1 cellular context compared by ENCODE assay signal in genomic region chr17:72447251-72447640, GRCh38.
TF ChIP-seq lines count a peak whose summit lies in the region.

No MANE protein-coding gene starts in this region.

TF ChIP-seq in HepG2, 621 proteins besides CTCF, POLR2A, EP300 and RAD21 (continued from another document and continues in another):
- TF ChIP-seq ZNF280D (CRISPR knock-in tag; IDR thresholded peaks at IDR 0.05), result 0 out of 2 replicates have a peak, but pooled peaks have one; percentile 28
- peak; percentile 33; the same call in 1 of the 2 replicates for TF ChIP-seq ZNF747 (CRISPR knock-in tag; IDR thresholded peaks at IDR 0.05; ENCODE audit: borderline replicate concordance)
- TF ChIP-seq, protein P1, sequence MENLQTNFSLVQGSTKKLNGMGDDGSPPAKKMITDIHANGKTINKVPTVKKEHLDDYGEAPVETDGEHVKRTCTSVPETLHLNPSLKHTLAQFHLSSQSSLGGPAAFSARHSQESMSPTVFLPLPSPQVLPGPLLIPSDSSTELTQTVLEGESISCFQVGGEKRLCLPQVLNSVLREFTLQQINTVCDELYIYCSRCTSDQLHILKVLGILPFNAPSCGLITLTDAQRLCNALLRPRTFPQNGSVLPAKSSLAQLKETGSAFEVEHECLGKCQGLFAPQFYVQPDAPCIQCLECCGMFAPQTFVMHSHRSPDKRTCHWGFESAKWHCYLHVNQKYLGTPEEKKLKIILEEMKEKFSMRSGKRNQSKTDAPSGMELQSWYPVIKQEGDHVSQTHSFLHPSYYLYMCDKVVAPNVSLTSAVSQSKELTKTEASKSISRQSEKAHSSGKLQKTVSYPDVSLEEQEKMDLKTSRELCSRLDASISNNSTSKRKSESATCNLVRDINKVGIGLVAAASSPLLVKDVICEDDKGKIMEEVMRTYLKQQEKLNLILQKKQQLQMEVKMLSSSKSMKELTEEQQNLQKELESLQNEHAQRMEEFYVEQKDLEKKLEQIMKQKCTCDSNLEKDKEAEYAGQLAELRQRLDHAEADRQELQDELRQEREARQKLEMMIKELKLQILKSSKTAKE (CRISPR knock-in tag; IDR thresholded peaks at IDR 0.05; ENCODE audit: borderline replicate concordance), result peak; percentile 87
- TF ChIP-seq STAG1 (CRISPR knock-in tag; IDR thresholded peaks at IDR 0.05), result no peak
- TF ChIP-seq JUND (CRISPR knock-in tag; IDR thresholded peaks at IDR 0.05), result no peak
- TF ChIP-seq ZNF879 (CRISPR knock-in tag; IDR thresholded peaks at IDR 0.05), result no peak
- TF ChIP-seq ZNF773 (CRISPR knock-in tag; IDR thresholded peaks at IDR 0.05; ENCODE audit: borderline replicate concordance), result no peak
- TF ChIP-seq ZNF235 (CRISPR knock-in tag; IDR thresholded peaks at IDR 0.05; ENCODE audit: borderline replicate concordance), result no peak
- no peak for TF ChIP-seq ZNF777 (CRISPR knock-in tag; IDR thresholded peaks at IDR 0.05)
- TF ChIP-seq TCF12 (IDR thresholded peaks at IDR 0.05), result no peak
- no peak; the same call in 1 of the 2 replicates for TF ChIP-seq TCF12 (CRISPR knock-in tag; IDR thresholded peaks at IDR 0.05)
- TF ChIP-seq RFXANK (CRISPR knock-in tag; IDR thresholded peaks at IDR 0.05), result no peak
- TF ChIP-seq FOXK1 (CRISPR knock-in tag; IDR thresholded peaks at IDR 0.05; ENCODE audit: borderline replicate concordance, low read depth), result peak; percentile 63; the same call in 1 of the 2 replicates
- TF ChIP-seq SP2 (CRISPR knock-in tag; IDR thresholded peaks at IDR 0.05), result no peak
- TF ChIP-seq MAZ (IDR thresholded peaks at IDR 0.05; ENCODE audit: borderline replicate concordance, low read depth, low read length), result peak; percentile 26; the same call in 1 of the 2 replicates
- TF ChIP-seq MAZ (CRISPR knock-in tag; IDR thresholded peaks at IDR 0.05; ENCODE audit: low read depth), result no peak
- peak; percentile 9; the same call in 1 of the 2 replicates for TF ChIP-seq SALL1 (CRISPR knock-in tag; IDR thresholded peaks at IDR 0.05)
- no peak for TF ChIP-seq YEATS2 (CRISPR knock-in tag; IDR thresholded peaks at IDR 0.05; ENCODE audit: borderline replicate concordance)
- TF ChIP-seq MXD4 (CRISPR knock-in tag; IDR thresholded peaks at IDR 0.05), result peak; percentile 57
- TF ChIP-seq PHF5A (CRISPR knock-in tag; IDR thresholded peaks at IDR 0.05; ENCODE audit: low read depth, unreplicated experiment), result peak; percentile 63
- TF ChIP-seq, protein P2, sequence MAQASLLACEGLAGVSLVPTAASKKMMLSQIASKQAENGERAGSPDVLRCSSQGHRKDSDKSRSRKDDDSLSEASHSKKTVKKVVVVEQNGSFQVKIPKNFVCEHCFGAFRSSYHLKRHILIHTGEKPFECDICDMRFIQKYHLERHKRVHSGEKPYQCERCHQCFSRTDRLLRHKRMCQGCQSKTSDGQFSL (CRISPR knock-in tag; IDR thresholded peaks at IDR 0.05), result no peak
- TF ChIP-seq, protein P3, sequence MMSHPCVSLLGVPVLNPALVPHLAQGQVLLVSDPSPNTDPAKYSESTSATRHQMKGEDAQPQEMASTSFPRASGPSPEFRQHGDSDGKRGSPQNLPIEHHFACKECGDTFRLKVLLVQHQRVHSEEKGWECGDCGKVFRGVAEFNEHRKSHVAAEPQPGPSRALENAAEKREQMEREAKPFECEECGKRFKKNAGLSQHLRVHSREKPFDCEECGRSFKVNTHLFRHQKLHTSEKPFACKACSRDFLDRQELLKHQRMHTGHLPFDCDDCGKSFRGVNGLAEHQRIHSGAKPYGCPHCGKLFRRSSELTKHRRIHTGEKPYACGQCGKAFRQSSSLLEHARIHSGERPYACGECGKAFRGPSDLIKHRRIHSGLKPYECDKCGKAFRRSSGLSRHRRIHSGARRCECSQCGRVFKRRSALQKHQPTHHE (CRISPR knock-in tag; IDR thresholded peaks at IDR 0.05; ENCODE audit: borderline replicate concordance), result no peak
- TF ChIP-seq, protein P4, sequence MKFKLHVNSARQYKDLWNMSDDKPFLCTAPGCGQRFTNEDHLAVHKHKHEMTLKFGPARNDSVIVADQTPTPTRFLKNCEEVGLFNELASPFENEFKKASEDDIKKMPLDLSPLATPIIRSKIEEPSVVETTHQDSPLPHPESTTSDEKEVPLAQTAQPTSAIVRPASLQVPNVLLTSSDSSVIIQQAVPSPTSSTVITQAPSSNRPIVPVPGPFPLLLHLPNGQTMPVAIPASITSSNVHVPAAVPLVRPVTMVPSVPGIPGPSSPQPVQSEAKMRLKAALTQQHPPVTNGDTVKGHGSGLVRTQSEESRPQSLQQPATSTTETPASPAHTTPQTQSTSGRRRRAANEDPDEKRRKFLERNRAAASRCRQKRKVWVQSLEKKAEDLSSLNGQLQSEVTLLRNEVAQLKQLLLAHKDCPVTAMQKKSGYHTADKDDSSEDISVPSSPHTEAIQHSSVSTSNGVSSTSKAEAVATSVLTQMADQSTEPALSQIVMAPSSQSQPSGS (CRISPR knock-in tag; IDR thresholded peaks at IDR 0.05), result 0 out of 2 replicates have a peak, but pooled peaks have one; percentile 38
- TF ChIP-seq TFDP1 (CRISPR knock-in tag; IDR thresholded peaks at IDR 0.05; ENCODE audit: borderline replicate concordance), result no peak; the same call in 1 of the 2 replicates
- no peak for TF ChIP-seq CHD4 (IDR thresholded peaks at IDR 0.05; ENCODE audit: borderline replicate concordance, low read length)
- TF ChIP-seq, protein P5, sequence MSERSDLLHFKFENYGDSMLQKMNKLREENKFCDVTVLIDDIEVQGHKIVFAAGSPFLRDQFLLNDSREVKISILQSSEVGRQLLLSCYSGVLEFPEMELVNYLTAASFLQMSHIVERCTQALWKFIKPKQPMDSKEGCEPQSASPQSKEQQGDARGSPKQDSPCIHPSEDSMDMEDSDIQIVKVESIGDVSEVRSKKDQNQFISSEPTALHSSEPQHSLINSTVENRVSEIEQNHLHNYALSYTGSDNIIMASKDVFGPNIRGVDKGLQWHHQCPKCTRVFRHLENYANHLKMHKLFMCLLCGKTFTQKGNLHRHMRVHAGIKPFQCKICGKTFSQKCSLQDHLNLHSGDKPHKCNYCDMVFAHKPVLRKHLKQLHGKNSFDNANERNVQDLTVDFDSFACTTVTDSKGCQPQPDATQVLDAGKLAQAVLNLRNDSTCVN (CRISPR knock-in tag; IDR thresholded peaks at IDR 0.05; ENCODE audit: borderline replicate concordance), result no peak
- TF ChIP-seq REPIN1 (CRISPR knock-in tag; IDR thresholded peaks at IDR 0.05; ENCODE audit: borderline replicate concordance, low read depth), result 0 out of 2 replicates have a peak, but pooled peaks have one; percentile 35
- TF ChIP-seq ZFP36L1 (CRISPR knock-in tag; IDR thresholded peaks at IDR 0.05), result no peak; the same call in 1 of the 2 replicates
- TF ChIP-seq ZNF761 (CRISPR knock-in tag; conservative IDR thresholded peaks at IDR 0.05), result 0 out of 2 replicates have a peak, but pooled peaks have one; percentile 33
- peak; percentile 67; the same call in 1 of the 2 replicates for TF ChIP-seq IRF2 (CRISPR knock-in tag; IDR thresholded peaks at IDR 0.05)
- TF ChIP-seq POLR2G (IDR thresholded peaks at IDR 0.05; ENCODE audit: low read depth, low read length), result no peak; the same call in 1 of the 2 replicates
- TF ChIP-seq NR2F2 (IDR thresholded peaks at IDR 0.05; ENCODE audit: borderline replicate concordance, low read depth), result peak; percentile 91
- no peak for TF ChIP-seq ZNF704 (CRISPR knock-in tag; IDR thresholded peaks at IDR 0.05; ENCODE audit: borderline replicate concordance)
- TF ChIP-seq, protein P6, sequence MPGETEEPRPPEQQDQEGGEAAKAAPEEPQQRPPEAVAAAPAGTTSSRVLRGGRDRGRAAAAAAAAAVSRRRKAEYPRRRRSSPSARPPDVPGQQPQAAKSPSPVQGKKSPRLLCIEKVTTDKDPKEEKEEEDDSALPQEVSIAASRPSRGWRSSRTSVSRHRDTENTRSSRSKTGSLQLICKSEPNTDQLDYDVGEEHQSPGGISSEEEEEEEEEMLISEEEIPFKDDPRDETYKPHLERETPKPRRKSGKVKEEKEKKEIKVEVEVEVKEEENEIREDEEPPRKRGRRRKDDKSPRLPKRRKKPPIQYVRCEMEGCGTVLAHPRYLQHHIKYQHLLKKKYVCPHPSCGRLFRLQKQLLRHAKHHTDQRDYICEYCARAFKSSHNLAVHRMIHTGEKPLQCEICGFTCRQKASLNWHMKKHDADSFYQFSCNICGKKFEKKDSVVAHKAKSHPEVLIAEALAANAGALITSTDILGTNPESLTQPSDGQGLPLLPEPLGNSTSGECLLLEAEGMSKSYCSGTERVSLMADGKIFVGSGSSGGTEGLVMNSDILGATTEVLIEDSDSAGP (CRISPR knock-in tag; IDR thresholded peaks at IDR 0.05; ENCODE audit: borderline replicate concordance), result no peak
- no peak for TF ChIP-seq ZNF17 (CRISPR knock-in tag; IDR thresholded peaks at IDR 0.05)
- peak; percentile 72; the same call in 1 of the 2 replicates for TF ChIP-seq THAP11 (CRISPR knock-in tag; IDR thresholded peaks at IDR 0.05)
- TF ChIP-seq, protein P7, sequence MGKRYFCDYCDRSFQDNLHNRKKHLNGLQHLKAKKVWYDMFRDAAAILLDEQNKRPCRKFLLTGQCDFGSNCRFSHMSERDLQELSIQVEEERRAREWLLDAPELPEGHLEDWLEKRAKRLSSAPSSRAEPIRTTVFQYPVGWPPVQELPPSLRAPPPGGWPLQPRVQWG (CRISPR knock-in tag; IDR thresholded peaks at IDR 0.05; ENCODE audit: borderline replicate concordance, low read depth), result no peak
- TF ChIP-seq STAT5B (CRISPR knock-in tag; IDR thresholded peaks at IDR 0.05), result no peak
- no peak for TF ChIP-seq ZNF33B (CRISPR knock-in tag; IDR thresholded peaks at IDR 0.05)
- no peak for TF ChIP-seq BORCS8-MEF2B (CRISPR knock-in tag; IDR thresholded peaks at IDR 0.05)
- no peak for TF ChIP-seq MTF1 (CRISPR knock-in tag; IDR thresholded peaks at IDR 0.05)
- TF ChIP-seq ZSCAN9 (CRISPR knock-in tag; IDR thresholded peaks at IDR 0.05; ENCODE audit: borderline replicate concordance), result peak; percentile 43; the same call in 1 of the 2 replicates
- TF ChIP-seq HHEX (CRISPR knock-in tag; IDR thresholded peaks at IDR 0.05), result peak; percentile 94
- no peak for TF ChIP-seq HNRNPUL1 (IDR thresholded peaks at IDR 0.05; ENCODE audit: low read depth, low read length)
- TF ChIP-seq GTF3A (CRISPR knock-in tag; conservative IDR thresholded peaks at IDR 0.05), result no peak; the same call in 1 of the 2 replicates
- no peak for TF ChIP-seq HOXA9 (CRISPR knock-in tag; IDR thresholded peaks at IDR 0.05; ENCODE audit: borderline replicate concordance)
- peak; percentile 61; the same call in 1 of the 2 replicates for TF ChIP-seq POGZ (CRISPR knock-in tag; IDR thresholded peaks at IDR 0.05)
- no peak for TF ChIP-seq SCMH1 (CRISPR knock-in tag; IDR thresholded peaks at IDR 0.05; ENCODE audit: borderline replicate concordance)
- no peak; the same call in 1 of the 2 replicates for TF ChIP-seq IKZF5 (CRISPR knock-in tag; IDR thresholded peaks at IDR 0.05)
- TF ChIP-seq FOXA1 (IDR thresholded peaks at IDR 0.05), result no peak
- TF ChIP-seq FOXA1 (CRISPR knock-in tag; IDR thresholded peaks at IDR 0.05), result peak; percentile 85
- TF ChIP-seq THYN1 (CRISPR knock-in tag; IDR thresholded peaks at IDR 0.05; ENCODE audit: borderline replicate concordance, low read depth), result no peak
- peak; percentile 53; the same call in 1 of the 2 replicates for TF ChIP-seq SOX13 (IDR thresholded peaks at IDR 0.05)
- peak in 1 of 2 experiments; percentile 94; a peak in 2 of 4 replicates for TF ChIP-seq SOX13 (CRISPR knock-in tag; conservative IDR thresholded peaks at IDR 0.05 in 1 of 2, IDR thresholded peaks at IDR 0.05 in 1 of 2)
- TF ChIP-seq SNAPC2 (CRISPR knock-in tag; IDR thresholded peaks at IDR 0.05), result peak; percentile 53; the same call in 1 of the 2 replicates
- TF ChIP-seq ZNF430 (CRISPR knock-in tag; IDR thresholded peaks at IDR 0.05), result peak; percentile 85
- no peak for TF ChIP-seq ARNT2 (CRISPR knock-in tag; IDR thresholded peaks at IDR 0.05; ENCODE audit: low read depth)
